ENCODE assay signal across 8 cellular contexts in genomic region chr19:48738557-48739399, GRCh38. TPM values are rescaled to one million over a fixed set of nuclear protein-coding genes. Genes with fewer than 3 reads are reported as not detected.
DNase-seq lines count a peak whose midpoint lies in the region; ATAC-seq, FAIRE-seq and TF ChIP-seq lines count a peak whose summit lies in the region.

No MANE protein-coding gene starts in this region.

- no peak for FAIRE-seq in kidney (lab: Jason Lieb, UNC)

- peaks cover 0 to 9% of the 10 kb centered on the region in 2 donors for H3K4me1 ChIP-seq in kidney (ENCODE audit: control insufficient read depth in 1 of 2, insufficient read depth in 1 of 2, low read depth in 1 of 2, low read length in 2 of 2)

- in situ Hi-C loops in GM13976 (cut with MboI; ENCODE audit: low sequenced_read_pairs, unreplicated experiment): no loop called here

- no peaks in the 10 kb centered on the region for H3K36me3 ChIP-seq in kidney (ENCODE audit: control insufficient read depth in 1 of 2, insufficient read depth in 2 of 2, low read length in 2 of 2)

- ATAC-seq in HG03103 (IDR thresholded peaks at IDR 0.05; ENCODE audit: low read depth, unreplicated experiment): peak; percentile 74
- ATAC-seq in activated CD4-positive, CD25-positive, alpha-beta regulatory T cell treated with anti-CD3 and anti-CD28 coated beads, Interleukin-2, amount 50 U/mL, for 24 hours: peak; percentile 93 to 94

- peak overlapping the region in 1 of 2 donors; percentile 60 for H3K27ac ChIP-seq in kidney (ENCODE audit: low read depth in 2 of 2, low read length in 2 of 2)

- H3K4me3 ChIP-seq in kidney (ENCODE audit: low read length in 2 of 2): peak overlapping the region; percentile 48 to 56

- peak; percentile 100 for DNase-seq in GM13976 (ENCODE audit: low spot score)
- DNase-seq in NCI-H2227 treated with DMSO at 0.1 percent for 48 hours (lab: John Stamatoyannopoulos, UW): peak; percentile 87
- DNase-seq in cerebellar cortex (ENCODE audit: low spot score): peak; percentile 93
- DNase-seq in kidney: peak; percentile 98
- peak; percentile 96 for DNase-seq in stimulated activated CD4-positive, alpha-beta T cell treated with anti-CD3 and anti-CD28 coated beads, Interleukin-12 subunit alpha, Interleukin-12 subunit beta, amount 100 ng/mL, for 4 hours
- DNase-seq in superior temporal gyrus (ENCODE audit: extremely low spot score): no peak

- H3K9me3 ChIP-seq in kidney (ENCODE audit: control insufficient read depth in 1 of 2, low read length in 2 of 2): no peaks in the 10 kb centered on the region

- TF ChIP-seq CTCF in GM13976 (IDR thresholded peaks at IDR 0.05; ENCODE audit: borderline replicate concordance, control extremely low read depth, extremely low read depth, insufficient read depth, missing control alignments) (peak; percentile 75), kidney (IDR thresholded peaks at IDR 0.05; ENCODE audit: borderline replicate concordance, extremely low read depth, insufficient read depth) (peak; percentile 52)

- H3K9ac ChIP-seq in kidney (ENCODE audit: low read length in 2 of 2): peak overlapping the region in 1 of 2 donors; percentile 73

- intact Hi-C loops in kidney (cut with DNase I): no loop called here

RNA-seq across cellular contexts. Expression of gene RASIP1, which starts 1.6 kb away (rescaled TPM):
- total RNA-seq in kidney: 23.3 TPM
- 13.6 TPM for polyA plus RNA-seq in kidney (ENCODE audit: insufficient read depth, low read depth, low replicate concordance)

RNA-seq across cellular contexts. Expression of gene IZUMO1, which starts 7.9 kb away (rescaled TPM):
- total RNA-seq in kidney: 0.79 TPM
- not detected for polyA plus RNA-seq in kidney (ENCODE audit: insufficient read depth, low read depth, low replicate concordance)

RNA-seq across cellular contexts. Expression of gene FUT1, which starts 13.7 kb away (rescaled TPM):
- total RNA-seq in kidney: 4.3 TPM
- polyA plus RNA-seq in kidney (ENCODE audit: insufficient read depth, low read depth, low replicate concordance): 2.3 TPM

RNA-seq across cellular contexts. Expression of gene FGF21, which starts 16.5 kb away (rescaled TPM):
- not detected for total RNA-seq in kidney
- polyA plus RNA-seq in kidney (ENCODE audit: insufficient read depth, low read depth, low replicate concordance): not detected

RNA-seq across cellular contexts. Expression of gene MAMSTR, which starts 19.3 kb away (rescaled TPM):
- 2.2 TPM for total RNA-seq in kidney
- 3.6 TPM for polyA plus RNA-seq in kidney (ENCODE audit: insufficient read depth, low read depth, low replicate concordance)
